33 cellular contexts compared by ENCODE assay signal in the genomic region with DNA sequence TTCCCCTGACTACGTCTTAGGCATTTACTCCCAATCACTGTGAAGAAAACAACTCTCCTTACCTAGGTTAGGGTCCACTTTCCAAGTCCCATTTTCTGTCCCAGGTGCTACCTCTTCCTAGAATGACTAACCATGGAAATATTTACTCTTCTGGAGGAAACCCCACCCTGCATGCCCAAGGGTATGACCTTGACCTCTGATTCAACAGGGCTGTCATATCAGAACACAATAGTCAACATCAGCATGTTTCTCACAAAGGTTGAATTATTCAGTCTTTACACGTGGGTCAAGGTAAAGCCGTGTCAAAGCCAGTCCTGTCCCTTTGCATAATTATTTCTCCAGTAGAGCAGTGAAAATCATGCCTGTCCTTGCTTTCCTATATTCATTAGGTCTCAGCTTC. TPM values are rescaled to one million over a fixed set of nuclear protein-coding genes. Genes with fewer than 3 reads are reported as not detected.
"Had no signal": no experiment of that assay in that cellular context is flagged by ENCODE, and none has a peak within 500 bp of the region (broad histone marks: within the 10 kb centered on the region; RNA-seq: fewer than 3 reads in every experiment).

No MANE protein-coding gene starts in this region.

- FAIRE-seq: endometrium, small intestine had no signal

- H3K27ac Mint-ChIP-seq: activated naive CD8-positive, alpha-beta T cell treated with anti-CD3 and anti-CD28 coated beads for 36 hours; activated T-cell treated with anti-CD3 and anti-CD28 coated beads, Interleukin-2, amount 50 U/mL, for 72 hours; nephron; stimulated activated effector memory CD8-positive, alpha-beta T cell treated with anti-CD3 and anti-CD28 coated beads, Interleukin-12 subunit alpha, Interleukin-12 subunit beta, amount 100 ng/mL, for 72 hours; stimulated activated naive CD8-positive, alpha-beta T cell treated with anti-CD3 and anti-CD28 coated beads, Interleukin-15, amount 100 ng/mL, for 72 hours; T-helper 2 cell treated with Interferon-gamma antibody and Interleukin-4, amounts not matched to agents 5 μg/mL and 100 μg/mL, for 36 hours had no signal

- H3K36me3 ChIP-seq: adrenal gland, cardiac muscle cell, colonic mucosa, gastrocnemius medialis, left ventricle myocardium inferior, sigmoid colon, upper lobe of left lung had no signal

- ATAC-seq: activated T-cell treated with anti-CD3 and anti-CD28 coated beads, Interleukin-2, amount 50 U/mL, for 72 hours; body of pancreas; gastrocnemius medialis; stimulated activated effector memory CD8-positive, alpha-beta T cell treated with anti-CD3 and anti-CD28 coated beads, Interleukin-12 subunit alpha, Interleukin-12 subunit beta, amount 100 ng/mL, for 72 hours; stimulated activated naive CD8-positive, alpha-beta T cell treated with anti-CD3 and anti-CD28 coated beads, Interleukin-15, amount 100 ng/mL, for 72 hours had no signal

- H3K36me3 Mint-ChIP-seq: activated naive CD8-positive, alpha-beta T cell treated with anti-CD3 and anti-CD28 coated beads for 36 hours; stimulated activated effector memory CD8-positive, alpha-beta T cell treated with anti-CD3 and anti-CD28 coated beads, Interleukin-12 subunit alpha, Interleukin-12 subunit beta, amount 100 ng/mL, for 72 hours had no signal

- H3K9me3 Mint-ChIP-seq: activated naive CD8-positive, alpha-beta T cell treated with anti-CD3 and anti-CD28 coated beads for 36 hours; activated T-cell treated with anti-CD3 and anti-CD28 coated beads, Interleukin-2, amount 50 U/mL, for 72 hours; nephron; stimulated activated effector memory CD8-positive, alpha-beta T cell treated with anti-CD3 and anti-CD28 coated beads, Interleukin-12 subunit alpha, Interleukin-12 subunit beta, amount 100 ng/mL, for 72 hours; stimulated activated naive CD8-positive, alpha-beta T cell treated with anti-CD3 and anti-CD28 coated beads, Interleukin-15, amount 100 ng/mL, for 72 hours; T-helper 2 cell treated with Interferon-gamma antibody and Interleukin-4, amounts not matched to agents 5 μg/mL and 100 μg/mL, for 36 hours had no signal

- H3K27me3 ChIP-seq: adrenal gland had no signal

- H3K4me3 ChIP-seq: adrenal gland, body of pancreas, cardiac muscle cell, colonic mucosa, gastrocnemius medialis, left ventricle myocardium inferior, lung, sigmoid colon, upper lobe of left lung had no signal

- DNase-seq: activated CD4-positive, alpha-beta T cell treated with anti-CD3 and anti-CD28 coated beads for 4 hours; activated CD4-positive, alpha-beta T cell treated with anti-CD3 and anti-CD28 coated beads, Interleukin-2, amount 50 U/mL, for 4 hours; activated CD4-positive, CD25-positive, alpha-beta regulatory T cell; activated naive CD4-positive, alpha-beta T cell treated with Interleukin-2 at 50 U/mL for 16 hours; activated naive CD8-positive, alpha-beta T cell treated with anti-CD3 and anti-CD28 coated beads for 36 hours; activated T-cell treated with anti-CD3 and anti-CD28 coated beads for 4 hours; activated T-cell treated with anti-CD3 and anti-CD28 coated beads, Interleukin-2, amount 50 U/mL, for 72 hours; adrenal gland; aorta; body of pancreas; cerebellar nuclear complex; colonic mucosa; effector CD8-positive, alpha-beta T cell; erythroblast; gastrocnemius medialis; glutamatergic neuron; islet precursor cell; left ventricle myocardium inferior; mesendoderm; posterior cingulate gyrus; sigmoid colon; small intestine; stimulated activated CD4-positive, alpha-beta T cell treated with anti-CD3 and anti-CD28 coated beads, Interleukin-4, amount 100 ng/mL, for 24 hours; stimulated activated naive CD8-positive, alpha-beta T cell treated with anti-CD3 and anti-CD28 coated beads, Interleukin-15, amount 100 ng/mL, for 72 hours; substantia nigra; upper lobe of left lung had no signal

- H3K27ac ChIP-seq: adrenal gland, body of pancreas, cardiac muscle cell, colonic mucosa, gastrocnemius medialis, left ventricle myocardium inferior, sigmoid colon, upper lobe of left lung had no signal

- H3K9me3 ChIP-seq: adrenal gland, body of pancreas, colonic mucosa, gastrocnemius medialis, left ventricle myocardium inferior, sigmoid colon, upper lobe of left lung had no signal

- H3K4me1 ChIP-seq: colonic mucosa had no signal

- H3K4me3 Mint-ChIP-seq: activated naive CD8-positive, alpha-beta T cell treated with anti-CD3 and anti-CD28 coated beads for 36 hours; activated T-cell treated with anti-CD3 and anti-CD28 coated beads, Interleukin-2, amount 50 U/mL, for 72 hours; nephron; stimulated activated effector memory CD8-positive, alpha-beta T cell treated with anti-CD3 and anti-CD28 coated beads, Interleukin-12 subunit alpha, Interleukin-12 subunit beta, amount 100 ng/mL, for 72 hours; stimulated activated naive CD8-positive, alpha-beta T cell treated with anti-CD3 and anti-CD28 coated beads, Interleukin-15, amount 100 ng/mL, for 72 hours; T-helper 2 cell treated with Interferon-gamma antibody and Interleukin-4, amounts not matched to agents 5 μg/mL and 100 μg/mL, for 36 hours had no signal

RNA-seq across cellular contexts. Expression of a gene that starts 4.3 kb away (rescaled TPM):
- total RNA-seq: mononuclear cell had no signal
